In genomic region chr4:113540859-113541258, GRCh38 we compare ENCODE assay signal across 1 cellular context.
TF ChIP-seq lines count a peak whose summit lies in the region.

No MANE protein-coding gene starts in this region.

TF ChIP-seq in liver, 16 proteins besides CTCF, POLR2A, EP300 and RAD21 (continued from another document):
- TF ChIP-seq, protein P1, sequence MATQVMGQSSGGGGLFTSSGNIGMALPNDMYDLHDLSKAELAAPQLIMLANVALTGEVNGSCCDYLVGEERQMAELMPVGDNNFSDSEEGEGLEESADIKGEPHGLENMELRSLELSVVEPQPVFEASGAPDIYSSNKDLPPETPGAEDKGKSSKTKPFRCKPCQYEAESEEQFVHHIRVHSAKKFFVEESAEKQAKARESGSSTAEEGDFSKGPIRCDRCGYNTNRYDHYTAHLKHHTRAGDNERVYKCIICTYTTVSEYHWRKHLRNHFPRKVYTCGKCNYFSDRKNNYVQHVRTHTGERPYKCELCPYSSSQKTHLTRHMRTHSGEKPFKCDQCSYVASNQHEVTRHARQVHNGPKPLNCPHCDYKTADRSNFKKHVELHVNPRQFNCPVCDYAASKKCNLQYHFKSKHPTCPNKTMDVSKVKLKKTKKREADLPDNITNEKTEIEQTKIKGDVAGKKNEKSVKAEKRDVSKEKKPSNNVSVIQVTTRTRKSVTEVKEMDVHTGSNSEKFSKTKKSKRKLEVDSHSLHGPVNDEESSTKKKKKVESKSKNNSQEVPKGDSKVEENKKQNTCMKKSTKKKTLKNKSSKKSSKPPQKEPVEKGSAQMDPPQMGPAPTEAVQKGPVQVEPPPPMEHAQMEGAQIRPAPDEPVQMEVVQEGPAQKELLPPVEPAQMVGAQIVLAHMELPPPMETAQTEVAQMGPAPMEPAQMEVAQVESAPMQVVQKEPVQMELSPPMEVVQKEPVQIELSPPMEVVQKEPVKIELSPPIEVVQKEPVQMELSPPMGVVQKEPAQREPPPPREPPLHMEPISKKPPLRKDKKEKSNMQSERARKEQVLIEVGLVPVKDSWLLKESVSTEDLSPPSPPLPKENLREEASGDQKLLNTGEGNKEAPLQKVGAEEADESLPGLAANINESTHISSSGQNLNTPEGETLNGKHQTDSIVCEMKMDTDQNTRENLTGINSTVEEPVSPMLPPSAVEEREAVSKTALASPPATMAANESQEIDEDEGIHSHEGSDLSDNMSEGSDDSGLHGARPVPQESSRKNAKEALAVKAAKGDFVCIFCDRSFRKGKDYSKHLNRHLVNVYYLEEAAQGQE (IDR thresholded peaks at IDR 0.05), result no peak
- TF ChIP-seq GABPA (IDR thresholded peaks at IDR 0.05 in 1 of 2, conservative IDR thresholded peaks at IDR 0.05 in 1 of 2) (no peak), EGR1 (IDR thresholded peaks at IDR 0.05; ENCODE audit: low read depth in 2 of 2) (no peak), SP1 (IDR thresholded peaks at IDR 0.05) (peak; percentile 10), FOXA2 (IDR thresholded peaks at IDR 0.05) (no peak), ATF3 (IDR thresholded peaks at IDR 0.05) (no peak), MAX (IDR thresholded peaks at IDR 0.05) (no peak), JUND (IDR thresholded peaks at IDR 0.05) (peak; percentile 44 to 75), HNF4G (IDR thresholded peaks at IDR 0.05) (no peak), FOXA1 (IDR thresholded peaks at IDR 0.05) (no peak)
